In the genomic region with DNA sequence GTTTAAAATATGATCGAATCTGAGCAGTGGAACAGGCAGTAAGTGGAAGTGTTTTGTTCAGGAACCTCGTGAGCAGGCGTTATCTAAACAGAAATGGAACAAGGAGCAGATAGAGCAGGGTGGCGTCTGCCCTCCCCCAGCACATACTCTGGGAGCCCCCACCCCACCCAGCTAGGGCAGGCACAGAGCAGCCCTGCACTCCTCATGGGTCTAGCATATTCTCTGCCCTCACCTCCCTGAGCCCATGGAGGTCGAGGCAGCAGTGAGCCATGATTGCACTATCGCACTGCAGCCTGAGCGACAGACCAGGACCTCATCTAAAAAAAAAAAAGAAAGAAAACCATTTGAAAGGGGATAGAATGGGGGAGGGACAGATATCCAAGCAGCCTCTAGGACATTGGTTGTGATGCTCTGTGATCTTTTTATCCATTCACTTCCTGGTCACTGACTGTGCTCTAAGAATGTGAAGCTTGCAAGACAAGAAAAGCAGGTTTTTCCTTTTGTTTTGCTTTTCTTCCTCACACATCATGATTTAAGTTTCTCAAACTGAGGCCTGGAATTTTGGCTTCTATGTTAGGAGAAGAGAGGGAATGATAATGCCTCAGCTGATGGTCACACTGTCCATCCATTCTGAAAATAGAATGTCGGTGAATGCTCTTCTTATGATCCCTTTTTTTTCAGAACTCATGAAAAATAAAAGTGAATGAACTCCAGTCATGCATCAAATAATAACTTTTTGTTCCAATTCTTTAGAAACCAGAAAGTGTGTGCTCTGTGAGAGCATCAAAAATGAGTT, we compare ENCODE assay signal across 11 cellular contexts. TPM values are rescaled to one million over a fixed set of nuclear protein-coding genes. Genes with fewer than 3 reads are reported as not detected.
DNase-seq lines count a peak whose midpoint lies in the region; ATAC-seq and TF ChIP-seq lines count a peak whose summit lies in the region.
"Had no signal": no experiment of that assay in that cellular context is flagged by ENCODE, and none has a peak within 500 bp of the region (broad histone marks: within the 10 kb centered on the region; RNA-seq: fewer than 3 reads in every experiment).

No MANE protein-coding gene starts in this region.

- H3K79me1 ChIP-seq in mesenchymal stem cell (replicated peaks; ENCODE audit: low read length, poor library complexity, severe bottlenecking), result peaks cover 18% of the 10 kb centered on the region

- H3K14ac ChIP-seq in mesenchymal stem cell (ENCODE audit: low read length in 2 of 2), result no peak overlapping the region

- no peak overlapping the region for H3K4me3 Mint-ChIP-seq in endodermal cell

- H3K27me3 Mint-ChIP-seq in endodermal cell (ENCODE audit: insufficient read depth), result peaks cover 75% of the 10 kb centered on the region

- H3K27me3 ChIP-seq in HUES64 (ENCODE audit: insufficient read depth, low read length), result peaks cover 41% of the 10 kb centered on the region
- H3K27me3 ChIP-seq in endodermal cell (ENCODE audit: control insufficient read depth, insufficient read depth, low read length, poor library complexity, severe bottlenecking), result peaks cover 37% of the 10 kb centered on the region
- no peaks in the 10 kb centered on the region for H3K27me3 ChIP-seq in mesenchymal stem cell (ENCODE audit: control insufficient read depth in 1 of 2, insufficient read depth in 1 of 2, low read length in 2 of 2)

- H3K4me1 Mint-ChIP-seq in endodermal cell, result peaks cover 17% of the 10 kb centered on the region

- H3K36me3 ChIP-seq in HUES64 (ENCODE audit: insufficient read depth, low read length) (peaks cover 13% of the 10 kb centered on the region; the same call in 1 of the 2 replicates), endodermal cell (ENCODE audit: control insufficient read depth, insufficient read depth, low read length) (no peaks in the 10 kb centered on the region), mesenchymal stem cell (ENCODE audit: control insufficient read depth in 1 of 2, insufficient read depth in 2 of 2, low read depth in 1 of 2, low read length in 2 of 2) (peaks cover 25 to 43% of the 10 kb centered on the region in 2 experiments)

- no peak overlapping the region for H4K8ac ChIP-seq in mesenchymal stem cell (ENCODE audit: low read length)

- H3K23ac ChIP-seq in mesenchymal stem cell (ENCODE audit: low read length in 2 of 2), result no peak overlapping the region

- H2BK120ac ChIP-seq in mesenchymal stem cell (ENCODE audit: low read depth, low read length), result no peak overlapping the region

- H2AFZ ChIP-seq in mesenchymal stem cell (ENCODE audit: low read depth, low read length), result no peak overlapping the region

- no peak overlapping the region for H3K4ac ChIP-seq in mesenchymal stem cell (ENCODE audit: low read depth in 1 of 2, low read length in 2 of 2)

- no peak overlapping the region for H2BK5ac ChIP-seq in mesenchymal stem cell (ENCODE audit: low read depth, low read length, poor library complexity, severe bottlenecking)

- H3K27ac Mint-ChIP-seq in endodermal cell, result peak overlapping the region; percentile 76

- peak overlapping the region; percentile 2; the same call in 1 of the 2 replicates for H3K9ac ChIP-seq in HUES64 (ENCODE audit: low read depth, low read length)
- H3K9ac ChIP-seq in endodermal cell (ENCODE audit: extremely low read depth, low read length, poor library complexity, severe bottlenecking), result no peak overlapping the region
- H3K9ac ChIP-seq in mesenchymal stem cell (ENCODE audit: low read length), result no peak overlapping the region

- TF ChIP-seq CTCF in 22Rv1 (IDR thresholded peaks at IDR 0.05), result no peak
- no peak for TF ChIP-seq CTCF in endodermal cell (conservative IDR thresholded peaks at IDR 0.05)

- peaks cover 6% of the 10 kb centered on the region for H3K36me3 Mint-ChIP-seq in endodermal cell (ENCODE audit: low read depth)

- H3K4me3 ChIP-seq in HUES64 (ENCODE audit: low read length) (peak overlapping the region; percentile 9; the same call in 1 of the 2 replicates), endodermal cell (ENCODE audit: low read length) (peak overlapping the region; percentile 27), mesenchymal stem cell (ENCODE audit: insufficient read depth in 1 of 2, low read depth in 1 of 2, low read length in 2 of 2) (no peak overlapping the region)

- no peak overlapping the region for H2BK15ac ChIP-seq in mesenchymal stem cell (ENCODE audit: low read depth, poor library complexity, severe bottlenecking)

- peak overlapping the region in 1 of 2 experiments; percentile 17 for H2BK12ac ChIP-seq in mesenchymal stem cell (ENCODE audit: low read length in 2 of 2)

- peak overlapping the region in 1 of 2 experiments; percentile 13 for H3K18ac ChIP-seq in mesenchymal stem cell (ENCODE audit: low read depth in 1 of 2, low read length in 2 of 2)

- 86% methylated on average over 8 of the region's 8 CpGs for WGBS in HUES64
- 82 to 91% methylated on average over 7 to 8 of the region's 8 CpGs for WGBS in endodermal cell (ENCODE audit: insufficient coverage in 1 of 2, insufficient read length in 1 of 2), 2 experiments
- 84% methylated on average over 4 of the region's 8 CpGs for WGBS in mesenchymal stem cell

- DNase-seq in endodermal cell, result peak; percentile 46
- DNase-seq in mesenchymal stem cell, result peak; percentile 23
- DNase-seq in KG1 (lab: John Stamatoyannopoulos, UW), result no peak
- DNase-seq in NCI-H187 (lab: John Stamatoyannopoulos, UW), result no peak
- DNase-seq: NCI-H1694 treated with DMSO at 0.1 percent for 48 hours had no signal

- H3K9me3 Mint-ChIP-seq in endodermal cell, result peaks cover 27% of the 10 kb centered on the region

- H2AK5ac ChIP-seq in mesenchymal stem cell (ENCODE audit: low read length, severe bottlenecking), result peak overlapping the region; percentile 88

- ATAC-seq in GM21723 (IDR thresholded peaks at IDR 0.05; ENCODE audit: unreplicated experiment) (no peak), GM19467 (IDR thresholded peaks at IDR 0.05; ENCODE audit: unreplicated experiment) (no peak)

- H3K27ac ChIP-seq in 22Rv1 (peak overlapping the region; percentile 100), HUES64 (ENCODE audit: low read depth, low read length) (peak overlapping the region; percentile 73), endodermal cell (ENCODE audit: low read depth, low read length) (no peak overlapping the region), mesenchymal stem cell (ENCODE audit: low read length, poor library complexity, severe bottlenecking) (peak overlapping the region; percentile 75)

- no peak overlapping the region for H3K4me2 ChIP-seq in mesenchymal stem cell (ENCODE audit: low read length, poor library complexity, severe bottlenecking)

- H3K9me3 ChIP-seq in HUES64 (ENCODE audit: insufficient read depth, low read depth, low read length) (peaks cover 13% of the 10 kb centered on the region), endodermal cell (ENCODE audit: control insufficient read depth, low read length) (peaks cover 16% of the 10 kb centered on the region), mesenchymal stem cell (ENCODE audit: control insufficient read depth, low read length) (peaks cover 13% of the 10 kb centered on the region)

- no peak overlapping the region for H4K91ac ChIP-seq in mesenchymal stem cell (ENCODE audit: low read length)

- H3K4me1 ChIP-seq in HUES64 (ENCODE audit: insufficient read depth, low read length) (peaks cover 19% of the 10 kb centered on the region), endodermal cell (ENCODE audit: control insufficient read depth, insufficient read depth, low read length) (peaks cover 5% of the 10 kb centered on the region), mesenchymal stem cell (ENCODE audit: control insufficient read depth, insufficient read depth, low read depth, low read length) (peaks cover 25% of the 10 kb centered on the region)

RNA-seq across cellular contexts. Expression of a gene that starts 3.2 kb away (rescaled TPM):
- polyA plus RNA-seq in HUES64 (2013, experiment 1 of 2), result 3.0 TPM
- polyA plus RNA-seq in HUES64 (2013, experiment 2 of 2), result 4.9 TPM
- total RNA-seq in endodermal cell, result 1 to 10 TPM in 1 of 2 donors, under 1 TPM in 1; 0.75 to 1.0 TPM
- 1.1 TPM for polyA plus RNA-seq in endodermal cell (2013, experiment 1 of 2)
- 0.58 TPM for polyA plus RNA-seq in endodermal cell (2013, experiment 2 of 2)
- 93.7 TPM for polyA plus RNA-seq in mesenchymal stem cell (2013, experiment 1 of 2)
- 85.6 TPM for polyA plus RNA-seq in mesenchymal stem cell (2013, experiment 2 of 2)
- total RNA-seq: endothelial cell of umbilical vein, HT1080 had no signal
- polyA plus RNA-seq: endothelial cell of umbilical vein had no signal

Comparison
In these comparisons a context has a peak if more than half of its experiments do, and no peak if none do; other contexts are left out.
1. H3K4me3 ChIP-seq: peak in HUES64 (single experiment) and endodermal cell (single experiment); none in mesenchymal stem cell (0 of 2).
2. DNase-seq: peak in endodermal cell (single experiment) and mesenchymal stem cell (single experiment); none in KG1 (single experiment) and NCI-H187 (0 of 2).